In the genomic region with DNA sequence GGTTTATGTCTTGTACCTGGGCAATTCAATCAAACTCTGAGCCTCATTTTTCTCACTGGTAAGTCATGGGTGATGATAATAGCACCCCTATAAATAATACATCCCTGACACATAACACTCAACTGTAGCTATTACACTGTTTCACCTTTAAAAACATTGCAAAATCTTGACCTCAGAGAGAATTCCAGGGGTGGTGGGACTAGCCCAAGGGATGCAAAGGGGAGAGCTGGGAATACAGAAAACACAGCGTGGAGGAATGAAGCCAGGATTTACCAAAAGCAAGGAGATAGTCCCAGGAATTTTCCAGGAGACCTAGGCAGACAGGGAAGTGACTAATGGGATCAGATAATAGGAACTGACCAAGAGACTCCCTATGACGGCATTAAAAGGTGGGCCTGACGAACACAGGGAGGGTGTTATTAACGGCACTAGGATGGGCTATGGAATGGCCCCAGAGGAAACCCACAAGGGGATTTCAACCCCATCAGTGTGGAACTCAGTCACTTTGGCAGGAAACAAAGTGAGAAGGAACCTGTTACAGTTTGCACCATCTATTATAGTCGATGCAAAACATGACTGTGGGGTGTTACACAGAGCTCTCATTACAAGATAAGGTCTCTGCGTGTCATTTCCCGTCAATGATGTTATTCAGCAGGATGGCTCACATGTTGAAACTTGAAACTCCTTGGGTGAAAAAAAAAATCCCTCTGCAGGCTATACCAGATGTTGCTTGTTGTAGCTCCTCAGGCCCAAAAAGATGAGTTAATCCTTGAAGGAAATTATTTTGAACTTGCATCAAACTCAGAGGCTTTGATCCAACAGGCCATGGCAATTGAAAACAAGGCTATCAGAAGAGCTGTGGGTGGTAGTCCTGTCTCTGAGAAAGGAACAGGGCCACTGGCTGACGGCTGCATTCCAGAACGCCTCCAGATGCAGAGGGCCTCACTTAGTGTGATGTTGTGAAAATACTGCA, we compare ENCODE assay signal across 9 cellular contexts. TPM values are rescaled to one million over a fixed set of nuclear protein-coding genes. Genes with fewer than 3 reads are reported as not detected.
DNase-seq lines count a peak whose midpoint lies in the region; ATAC-seq and TF ChIP-seq lines count a peak whose summit lies in the region.
"Had no signal": no experiment of that assay in that cellular context is flagged by ENCODE, and none has a peak within 500 bp of the region (broad histone marks: within the 10 kb centered on the region; RNA-seq: fewer than 3 reads in every experiment).

No MANE protein-coding gene starts in this region.

- peak; percentile 12 for DNase-seq in NCI-H748 (lab: John Stamatoyannopoulos, UW; ENCODE audit: unreplicated experiment)
- no peak for DNase-seq in NCI-H748 treated with DMSO at 0.1 percent for 48 hours (lab: John Stamatoyannopoulos, UW)
- peak; percentile 93 for DNase-seq in NCI-H2171 treated with DMSO at 0.1 percent for 48 hours (lab: John Stamatoyannopoulos, UW)
- DNase-seq in esophagus muscularis mucosa (ENCODE audit: extremely low spot score), result no peak
- DNase-seq in sciatic nerve (ENCODE audit: low spot score), result peak; percentile 67
- no peak for DNase-seq in C1 segment of cervical spinal cord (lab: John Stamatoyannopoulos, UW)
- DNase-seq in BE2C, result no peak

- H3K27me3 ChIP-seq in esophagus muscularis mucosa (peaks cover 0 to 4% (median 0%) of the 10 kb centered on the region in 4 donors), BE2C (peaks cover 3% of the 10 kb centered on the region)

- no peak for TF ChIP-seq CTCF in esophagus muscularis mucosa (IDR thresholded peaks at IDR 0.05)
- no peak for TF ChIP-seq CTCF in BE2C (IDR thresholded peaks at IDR 0.05; ENCODE audit: low read depth, low read length)

- ATAC-seq in HG02571 (IDR thresholded peaks at IDR 0.05; ENCODE audit: unreplicated experiment), result peak; percentile 72
- ATAC-seq in sciatic nerve, result peak; percentile 90
- ATAC-seq: A549 had no signal

- TF ChIP-seq POLR2A in esophagus muscularis mucosa (IDR thresholded peaks at IDR 0.05; ENCODE audit: low read depth), result no peak

- peak overlapping the region; percentile 50 to 66 (median 54) for H3K27ac ChIP-seq in esophagus muscularis mucosa (replicated peaks in 1 of 4)
- H3K27ac ChIP-seq: A549 had no signal

- no peaks in the 10 kb centered on the region for H3K9me3 ChIP-seq in esophagus muscularis mucosa
- no peaks in the 10 kb centered on the region for H3K9me3 ChIP-seq in BE2C
- H3K9me3 ChIP-seq: A549 had no signal

- H3K4me3 ChIP-seq in esophagus muscularis mucosa (no peak overlapping the region), BE2C (ENCODE audit: low read depth, low read length) (no peak overlapping the region)
- H3K4me3 ChIP-seq: A549 had no signal

- H3K4me1 ChIP-seq in esophagus muscularis mucosa, result peaks cover 4 to 19% (median 13%) of the 10 kb centered on the region in 4 donors
- H3K4me1 ChIP-seq in BE2C, result no peaks in the 10 kb centered on the region
- H3K4me1 ChIP-seq: A549 had no signal

- intact Hi-C loops in esophagus muscularis mucosa (cut with DNase I), result loop anchor here (5.0 to 10.0 kb wide), 2 partner anchors 129 to 546 kb away; a partner anchor contains a TSS
- intact Hi-C loops in sciatic nerve (cut with DNase I), result no loop called here

- TF ChIP-seq EP300 in esophagus muscularis mucosa (IDR thresholded peaks at IDR 0.05), result no peak

- H3K36me3 ChIP-seq in esophagus muscularis mucosa, result no peaks in the 10 kb centered on the region
- no peaks in the 10 kb centered on the region for H3K36me3 ChIP-seq in BE2C

- WGBS in esophagus muscularis mucosa, result 39% methylated on average over 9 of the region's 9 CpGs

RNA-seq across cellular contexts. Expression of a gene that starts 58.7 kb away (rescaled TPM):
- total RNA-seq in esophagus muscularis mucosa, result 10 to 100 TPM in 3 of 4 donors, 1 to 10 TPM in 1; 10.0 to 24.9 (median 17.8) TPM
- 21.6 TPM for total RNA-seq in sciatic nerve
- not detected for polyA plus RNA-seq in BE2C (2012; ENCODE audit: insufficient read depth, insufficient read length, low read depth)

Comparison
In these comparisons a context has a peak if more than half of its experiments do, and no peak if none do; other contexts are left out.
1. DNase-seq: peak in NCI-H748 (single experiment), NCI-H2171 treated with DMSO at 0.1 percent for 48 hours (single experiment) and sciatic nerve (single experiment); none in NCI-H748 treated with DMSO at 0.1 percent for 48 hours (single experiment), esophagus muscularis mucosa (single experiment), C1 segment of cervical spinal cord (0 of 14) and BE2C (single experiment).